Comparison of ENCODE assay signal across 14 cellular contexts in the genomic region with DNA sequence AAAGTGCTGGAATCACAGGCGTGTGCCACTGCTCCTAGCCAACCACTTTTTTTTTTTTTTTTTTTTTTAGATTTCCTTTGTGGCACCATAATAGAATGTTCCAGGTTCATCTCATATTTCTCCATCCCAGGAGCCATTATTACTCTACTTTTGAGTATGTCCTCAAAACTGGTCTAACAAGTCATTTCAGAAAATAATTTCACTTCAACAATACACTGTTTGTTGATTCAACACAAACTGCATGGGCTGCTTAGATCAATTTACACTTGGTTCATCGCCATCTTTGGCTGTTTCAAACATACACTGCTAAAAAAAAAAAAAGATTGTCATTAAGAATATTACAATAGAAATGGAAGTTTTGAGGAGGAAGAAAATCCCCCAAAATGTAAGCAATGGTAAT. TPM values are rescaled to one million over a fixed set of nuclear protein-coding genes. Genes with fewer than 3 reads are reported as not detected.
DNase-seq lines count a peak whose midpoint lies in the region; ATAC-seq and TF ChIP-seq lines count a peak whose summit lies in the region.
"Had no signal": no experiment of that assay in that cellular context is flagged by ENCODE, and none has a peak within 500 bp of the region (broad histone marks: within the 10 kb centered on the region; RNA-seq: fewer than 3 reads in every experiment).

No MANE protein-coding gene starts in this region.

- intact Hi-C loops in left cardiac atrium (cut with DNase I) = loop anchor here in 1 of 2 donors (10.0 kb wide), 1 partner anchor 51 kb away; no protein-coding TSS in a partner anchor

- no peaks in the 10 kb centered on the region for H3K27me3 ChIP-seq in cardiac muscle cell
- H3K27me3 ChIP-seq: testis had no signal

- TF ChIP-seq CTCF in cardiac muscle cell (IDR thresholded peaks at IDR 0.05; ENCODE audit: low read depth, low read length) = no peak

- in situ Hi-C loops in ACHN (cut with HindIII; ENCODE audit: low pct_ligation_motif_present, low pct_unique_long_range_greater_than_20kb, low sequenced_read_pairs) = no loop called here

- H3K36me3 ChIP-seq in cardiac muscle cell = peaks cover 34% of the 10 kb centered on the region

- no peak overlapping the region for H3K4me3 ChIP-seq in cardiac muscle cell
- H3K4me3 ChIP-seq: lower lobe of right lung, testis had no signal

- H3K9me3 Mint-ChIP-seq in effector memory CD8-positive, alpha-beta T cell = no peaks in the 10 kb centered on the region
- H3K9me3 Mint-ChIP-seq: activated CD4-positive, alpha-beta memory T cell treated with anti-CD3 and anti-CD28 coated beads, Interleukin-2, amount 10 ng/mL, durations not matched to agents 7 days and 5 days; natural killer cell treated with Interleukin-12 subunit alpha and Interleukin-12 subunit beta and Interleukin-15 and Interleukin-18, amount 100 ng/mL, for 72 hours had no signal

- H3K4me3 Mint-ChIP-seq in effector memory CD8-positive, alpha-beta T cell = no peak overlapping the region
- H3K4me3 Mint-ChIP-seq: activated CD4-positive, alpha-beta memory T cell treated with anti-CD3 and anti-CD28 coated beads, Interleukin-2, amount 10 ng/mL, durations not matched to agents 7 days and 5 days; natural killer cell treated with Interleukin-12 subunit alpha and Interleukin-12 subunit beta and Interleukin-15 and Interleukin-18, amount 100 ng/mL, for 72 hours had no signal

- no peaks in the 10 kb centered on the region for H3K27me3 Mint-ChIP-seq in effector memory CD8-positive, alpha-beta T cell
- H3K27me3 Mint-ChIP-seq: natural killer cell treated with Interleukin-12 subunit alpha and Interleukin-12 subunit beta and Interleukin-15 and Interleukin-18, amount 100 ng/mL, for 72 hours had no signal

- H3K4me1 Mint-ChIP-seq in effector memory CD8-positive, alpha-beta T cell (ENCODE audit: low read depth in 2 of 2) = peaks cover 0 to 3% of the 10 kb centered on the region in 2 donors
- H3K4me1 Mint-ChIP-seq: activated CD4-positive, alpha-beta memory T cell treated with anti-CD3 and anti-CD28 coated beads, Interleukin-2, amount 10 ng/mL, durations not matched to agents 7 days and 5 days had no signal

- H3K4me1 ChIP-seq in cardiac muscle cell (ENCODE audit: low read depth) = no peaks in the 10 kb centered on the region

- no peaks in the 10 kb centered on the region for H3K9me3 ChIP-seq in cardiac muscle cell (ENCODE audit: low read depth)
- H3K9me3 ChIP-seq: lower lobe of right lung, testis had no signal

- no peak for ATAC-seq in left cardiac atrium
- no peak for ATAC-seq in effector memory CD8-positive, alpha-beta T cell (replicated peaks)
- ATAC-seq: natural killer cell treated with Interleukin-12 subunit alpha and Interleukin-12 subunit beta and Interleukin-15 and Interleukin-18, amount 100 ng/mL, for 72 hours; SK-N-SH treated with all-trans-retinoic acid at 6 μM for 48 hours had no signal

- peak overlapping the region; percentile 23 to 44 for H3K27ac Mint-ChIP-seq in effector memory CD8-positive, alpha-beta T cell
- H3K27ac Mint-ChIP-seq: activated CD4-positive, alpha-beta memory T cell treated with anti-CD3 and anti-CD28 coated beads, Interleukin-2, amount 10 ng/mL, durations not matched to agents 7 days and 5 days; natural killer cell treated with Interleukin-12 subunit alpha and Interleukin-12 subunit beta and Interleukin-15 and Interleukin-18, amount 100 ng/mL, for 72 hours had no signal

- H3K36me3 Mint-ChIP-seq in effector memory CD8-positive, alpha-beta T cell (ENCODE audit: insufficient read depth) = peaks cover 41% of the 10 kb centered on the region
- H3K36me3 Mint-ChIP-seq: natural killer cell treated with Interleukin-12 subunit alpha and Interleukin-12 subunit beta and Interleukin-15 and Interleukin-18, amount 100 ng/mL, for 72 hours had no signal

- DNase-seq in cardiac muscle cell (ENCODE audit: low read depth in 1 of 2, low spot score in 1 of 2) = no peak
- no peak for DNase-seq in left cardiac atrium
- peak; percentile 42 for DNase-seq in NCI-H2196 treated with DMSO at 0.1 percent for 48 hours (lab: John Stamatoyannopoulos, UW; ENCODE audit: unreplicated experiment)
- DNase-seq in effector memory CD8-positive, alpha-beta T cell = no peak
- no peak for DNase-seq in midbrain (lab: John Stamatoyannopoulos, UW)
- no peak for DNase-seq in SKM-1 (lab: John Stamatoyannopoulos, UW; ENCODE audit: unreplicated experiment)
- DNase-seq in SW480 (ENCODE audit: low spot score) = no peak
- DNase-seq in ACHN = no peak
- DNase-seq: activated CD4-positive, alpha-beta memory T cell treated with anti-CD3 and anti-CD28 coated beads, Interleukin-2, amount 10 ng/mL, durations not matched to agents 7 days and 5 days; lower lobe of right lung; NCI-H2171 treated with DMSO at 0.1 percent for 48 hours; testis had no signal

- H3K27ac ChIP-seq in cardiac muscle cell = peak overlapping the region; percentile 67
- H3K27ac ChIP-seq: lower lobe of right lung, testis had no signal

RNA-seq across cellular contexts. Expression of a gene that starts 57.9 kb away (rescaled TPM):
- total RNA-seq in cardiac muscle cell = 282 and 286 TPM in 2 replicates
- 161 and 195 TPM in 2 replicates for polyA plus RNA-seq in cardiac muscle cell
- total RNA-seq in left cardiac atrium = 100 to 1,000 TPM; 212 to 342 TPM
